Comparison of ENCODE assay signal across 8 cellular contexts in the genomic region with DNA sequence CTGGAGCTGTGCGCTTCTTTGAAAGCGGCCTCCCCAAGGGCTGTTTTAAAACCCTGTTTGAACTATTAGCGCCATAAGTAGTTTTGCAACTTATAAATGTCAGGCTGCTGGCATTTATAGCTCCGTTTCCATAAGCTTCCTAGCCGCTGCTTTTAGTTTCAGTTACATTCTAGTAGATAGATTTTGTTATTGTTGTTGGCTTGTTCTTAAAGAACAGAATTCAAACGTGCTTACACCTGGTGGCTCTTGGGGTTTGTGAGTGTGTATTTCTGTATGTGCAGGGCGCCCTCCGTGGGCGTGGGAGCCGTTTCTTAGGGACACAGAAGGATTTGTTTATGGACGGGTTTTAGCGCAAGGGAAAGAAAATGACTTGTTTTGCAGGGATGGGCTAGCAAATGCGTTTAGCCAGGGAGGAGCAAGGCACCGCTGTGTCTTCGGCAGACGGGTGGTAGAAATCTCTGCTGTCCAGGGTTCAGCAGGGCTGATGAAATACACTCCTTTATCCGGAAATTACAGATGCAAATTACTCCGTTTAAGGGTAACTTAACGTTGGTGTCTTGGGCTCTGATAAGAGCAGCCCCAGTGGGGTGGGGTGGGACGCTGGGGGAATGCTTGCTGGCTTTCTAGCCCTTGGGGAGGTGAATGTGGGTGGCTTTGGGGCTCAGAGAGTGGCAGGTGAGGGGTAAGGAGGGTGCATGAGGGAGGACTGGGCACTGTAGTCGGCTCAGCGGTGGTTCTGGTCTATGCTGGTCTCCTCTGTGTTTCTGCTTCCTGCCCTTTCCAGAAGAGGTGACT. TPM values are rescaled to one million over a fixed set of nuclear protein-coding genes. Genes with fewer than 3 reads are reported as not detected.
DNase-seq lines count a peak whose midpoint lies in the region; ATAC-seq and TF ChIP-seq lines count a peak whose summit lies in the region.

No MANE protein-coding gene starts in this region.

- no peaks in the 10 kb centered on the region for H3F3A ChIP-seq in MM.1S (ENCODE audit: insufficient read depth, low read length)

- ATAC-seq in left colon (no peak), GM19467 (IDR thresholded peaks at IDR 0.05; ENCODE audit: unreplicated experiment) (no peak), GM21737 (IDR thresholded peaks at IDR 0.05; ENCODE audit: unreplicated experiment) (no peak)

- peak overlapping the region; percentile 38; the same call in 1 of the 2 replicates for H3K9ac ChIP-seq in MM.1S (ENCODE audit: low read length)

- H3K9me3 Mint-ChIP-seq in activated naive CD4-positive, alpha-beta T cell treated with anti-CD3 and anti-CD28 coated beads for 36 hours: no peaks in the 10 kb centered on the region

- peak overlapping the region; percentile 80 for H3K4me2 ChIP-seq in MM.1S (ENCODE audit: low read depth, low read length)

- H3K4me1 ChIP-seq in MM.1S (ENCODE audit: low read length) (0 out of 2 replicates have a peak, but pooled peaks cover 3% of the 10 kb centered on the region), mesodermal cell (ENCODE audit: control insufficient read depth, insufficient read depth, low read length, poor library complexity, severe bottlenecking) (peaks cover 3% of the 10 kb centered on the region)

- peak overlapping the region; percentile 87 for H2AFZ ChIP-seq in MM.1S (ENCODE audit: low read length)

- H3K4me1 Mint-ChIP-seq in activated naive CD4-positive, alpha-beta T cell treated with anti-CD3 and anti-CD28 coated beads for 36 hours (ENCODE audit: low read depth): peaks cover 14% of the 10 kb centered on the region

- H3K27ac Mint-ChIP-seq in activated naive CD4-positive, alpha-beta T cell treated with anti-CD3 and anti-CD28 coated beads for 36 hours: no peak overlapping the region

- peak overlapping the region; percentile 83 for H3K4me3 ChIP-seq in MM.1S (ENCODE audit: low read length)
- H3K4me3 ChIP-seq in mesodermal cell (ENCODE audit: extremely low read depth, insufficient read depth, low read length, poor library complexity, severe bottlenecking): peak overlapping the region; percentile 26

- H4K20me1 ChIP-seq in MM.1S (ENCODE audit: insufficient read depth, low read length): no peaks in the 10 kb centered on the region

- no peaks in the 10 kb centered on the region for H3K27me3 ChIP-seq in MM.1S (replicated peaks; ENCODE audit: insufficient read depth, low read length)

- no peak for TF ChIP-seq CTCF in MM.1S (IDR thresholded peaks at IDR 0.05; ENCODE audit: low read length)

- no peaks in the 10 kb centered on the region for H3K36me3 ChIP-seq in MM.1S (replicated peaks; ENCODE audit: insufficient read depth, low read length)
- no peaks in the 10 kb centered on the region for H3K36me3 ChIP-seq in mesodermal cell (ENCODE audit: control insufficient read depth, insufficient read depth, low read length)

- H3K79me2 ChIP-seq in MM.1S (ENCODE audit: low read length): no peaks in the 10 kb centered on the region

- CTCF ChIA-PET in activated naive CD4-positive, alpha-beta T cell treated with anti-CD3 and anti-CD28 coated beads for 36 hours (lab: Charles Lee): interaction anchor here (1.0 to 1.9 kb wide), 6 partner anchors 8 to 171 kb away, joined by 3 to 7 read pairs (median 6); no protein-coding TSS in a partner anchor

- no peaks in the 10 kb centered on the region for H3K36me3 Mint-ChIP-seq in activated naive CD4-positive, alpha-beta T cell treated with anti-CD3 and anti-CD28 coated beads for 36 hours (ENCODE audit: low read depth)

- H3K27ac ChIP-seq in MM.1S (ENCODE audit: low read length): no peak overlapping the region
- H3K27ac ChIP-seq in caudate nucleus (ENCODE audit: low read depth, low read length): peak overlapping the region; percentile 31
- no peak overlapping the region for H3K27ac ChIP-seq in mesodermal cell (ENCODE audit: low read depth, low read length, severe bottlenecking)

- no peaks in the 10 kb centered on the region for H3K9me2 ChIP-seq in MM.1S (replicated peaks; ENCODE audit: insufficient read depth, low read length)

- H3K9me3 ChIP-seq in MM.1S (replicated peaks; ENCODE audit: insufficient read depth, low read length) (no peaks in the 10 kb centered on the region), mesodermal cell (ENCODE audit: control insufficient read depth, low read length) (no peaks in the 10 kb centered on the region)

- DNase-seq in activated naive CD4-positive, alpha-beta T cell treated with anti-CD3 and anti-CD28 coated beads for 36 hours: no peak
- no peak for DNase-seq in activated naive CD4-positive, alpha-beta T cell (lab: John Stamatoyannopoulos, UW)
- DNase-seq in MM.1S: no peak
- peak in 17 of 61 donors; percentile 8 to 58 (median 40) for DNase-seq in caudate nucleus (lab: John Stamatoyannopoulos, UW)
- DNase-seq in left colon: no peak

- H3K27me3 Mint-ChIP-seq in activated naive CD4-positive, alpha-beta T cell treated with anti-CD3 and anti-CD28 coated beads for 36 hours (ENCODE audit: low read depth): peaks cover 67% of the 10 kb centered on the region

- 20 to 23% methylated on average over 17 to 22 of the region's 22 CpGs for WGBS in mesodermal cell (ENCODE audit: insufficient coverage in 2 of 2), 2 experiments

- peak overlapping the region; percentile 73 for H3K4me3 Mint-ChIP-seq in activated naive CD4-positive, alpha-beta T cell treated with anti-CD3 and anti-CD28 coated beads for 36 hours

- intact Hi-C loops in activated naive CD4-positive, alpha-beta T cell treated with anti-CD3 and anti-CD28 coated beads for 36 hours (cut with micrococcal nuclease): loop anchor here (1.0 kb wide), 1 partner anchor 29 kb away; no protein-coding TSS in a partner anchor
- intact Hi-C loops in left colon (cut with DNase I, micrococcal nuclease): no loop called here

RNA-seq across cellular contexts. Expression of a gene that starts 0.7 kb away (rescaled TPM):
- under 1 TPM; 0.07 TPM for total RNA-seq in activated naive CD4-positive, alpha-beta T cell treated with anti-CD3 and anti-CD28 coated beads for 36 hours
- not detected for polyA plus RNA-seq in mesodermal cell (2013, experiment 1 of 2)
- not detected for polyA plus RNA-seq in mesodermal cell (2013, experiment 2 of 2)
- total RNA-seq in left colon: under 1 TPM; 0.40 to 0.61 TPM
